Comparison of ENCODE assay signal across 25 cellular contexts in genomic region chr20:63032026-63032800, GRCh38. TPM values are rescaled to one million over a fixed set of nuclear protein-coding genes. Genes with fewer than 3 reads are reported as not detected.
DNase-seq lines count a peak whose midpoint lies in the region; ATAC-seq and TF ChIP-seq lines count a peak whose summit lies in the region.
"Had no signal": no experiment of that assay in that cellular context is flagged by ENCODE, and none has a peak within 500 bp of the region (broad histone marks: within the 10 kb centered on the region; RNA-seq: fewer than 3 reads in every experiment).

No MANE protein-coding gene starts in this region.

- H3K4me1 Mint-ChIP-seq in WTC11, result peaks cover 49% of the 10 kb centered on the region
- peaks cover 7 to 30% (median 10%) of the 10 kb centered on the region in 7 donors for H3K4me1 Mint-ChIP-seq in naive thymus-derived CD4-positive, alpha-beta T cell

- peak overlapping the region; percentile 91 for H3K27ac Mint-ChIP-seq in WTC11
- H3K27ac Mint-ChIP-seq in naive thymus-derived CD4-positive, alpha-beta T cell, result peak overlapping the region in 2 of 9 donors; percentile 20 to 24
- H3K27ac Mint-ChIP-seq: activated CD4-positive, alpha-beta memory T cell treated with anti-CD3 and anti-CD28 coated beads, Interleukin-2, amount 10 ng/mL, durations not matched to agents 7 days and 5 days; activated naive CD4-positive, alpha-beta T cell treated with anti-CD3 and anti-CD28 coated beads, Interleukin-2, amount 50 U/mL, for 72 hours; CD4-positive, CD25-positive, alpha-beta regulatory T cell had no signal

- ATAC-seq in Right ventricle myocardium inferior (no peak), WTC11 (no peak), HG03571 (IDR thresholded peaks at IDR 0.05; ENCODE audit: unreplicated experiment) (no peak)
- no peak for ATAC-seq in naive thymus-derived CD4-positive, alpha-beta T cell
- ATAC-seq: body of pancreas, psoas muscle had no signal

- no peaks in the 10 kb centered on the region for H3K36me3 Mint-ChIP-seq in WTC11
- H3K36me3 Mint-ChIP-seq in naive thymus-derived CD4-positive, alpha-beta T cell, result no peaks in the 10 kb centered on the region
- H3K36me3 Mint-ChIP-seq: activated naive CD4-positive, alpha-beta T cell treated with anti-CD3 and anti-CD28 coated beads, Interleukin-2, amount 50 U/mL, for 72 hours; CD4-positive, CD25-positive, alpha-beta regulatory T cell had no signal

- H3K27me3 ChIP-seq in naive thymus-derived CD4-positive, alpha-beta T cell (ENCODE audit: control insufficient read depth in 2 of 2, insufficient read depth in 2 of 2, low read length in 2 of 2), result peaks cover 0 to 3% of the 10 kb centered on the region in 2 donors
- H3K27me3 ChIP-seq in uterus, result peaks cover 3 to 6% of the 10 kb centered on the region in 2 donors

- CTCF ChIA-PET in WTC11 (lab: Charles Lee), result interaction anchor here (0.8 to 2.5 kb wide), 11 partner anchors 17 to 277 kb away, joined by 3 to 15 read pairs (median 4); no protein-coding TSS in a partner anchor
- CTCF ChIA-PET in naive thymus-derived CD4-positive, alpha-beta T cell (lab: Charles Lee), result no interaction called here

- H3K27ac ChIP-seq in naive thymus-derived CD4-positive, alpha-beta T cell (ENCODE audit: low read depth, low read length), result no peak overlapping the region
- H3K27ac ChIP-seq in uterus, result no peak overlapping the region
- H3K27ac ChIP-seq: body of pancreas, psoas muscle, RWPE1 had no signal

- TF ChIP-seq CTCF in WTC11 (IDR thresholded peaks at IDR 0.05) (no peak), uterus (IDR thresholded peaks at IDR 0.05) (no peak)

- H3K4me3 ChIP-seq in naive thymus-derived CD4-positive, alpha-beta T cell (ENCODE audit: low read length), result no peak overlapping the region
- no peak overlapping the region for H3K4me3 ChIP-seq in uterus
- H3K4me3 ChIP-seq: body of pancreas, psoas muscle had no signal

- no peaks in the 10 kb centered on the region for H3K9me3 Mint-ChIP-seq in WTC11
- no peaks in the 10 kb centered on the region for H3K9me3 Mint-ChIP-seq in naive thymus-derived CD4-positive, alpha-beta T cell
- H3K9me3 Mint-ChIP-seq: activated CD4-positive, alpha-beta memory T cell treated with anti-CD3 and anti-CD28 coated beads, Interleukin-2, amount 10 ng/mL, durations not matched to agents 7 days and 5 days; activated naive CD4-positive, alpha-beta T cell treated with anti-CD3 and anti-CD28 coated beads, Interleukin-2, amount 50 U/mL, for 72 hours had no signal

- H3K36me3 ChIP-seq in naive thymus-derived CD4-positive, alpha-beta T cell (ENCODE audit: control insufficient read depth in 2 of 3, insufficient read depth in 3 of 3, low read length in 3 of 3), result no peaks in the 10 kb centered on the region
- no peaks in the 10 kb centered on the region for H3K36me3 ChIP-seq in uterus

- peaks cover 6% of the 10 kb centered on the region for H3K27me3 Mint-ChIP-seq in WTC11 (ENCODE audit: low read depth)
- H3K27me3 Mint-ChIP-seq in naive thymus-derived CD4-positive, alpha-beta T cell, result peaks cover 4 to 21% (median 11%) of the 10 kb centered on the region in 5 donors

- no peaks in the 10 kb centered on the region for H3K9me3 ChIP-seq in naive thymus-derived CD4-positive, alpha-beta T cell (ENCODE audit: control insufficient read depth in 2 of 3, low read length in 3 of 3)
- no peaks in the 10 kb centered on the region for H3K9me3 ChIP-seq in uterus
- H3K9me3 ChIP-seq: body of pancreas, psoas muscle had no signal

- peak overlapping the region; percentile 49; the same call in 1 of the 2 replicates for H3K4me3 Mint-ChIP-seq in WTC11
- peak overlapping the region in 8 of 10 donors; percentile 76 to 87 (median 84) for H3K4me3 Mint-ChIP-seq in naive thymus-derived CD4-positive, alpha-beta T cell
- H3K4me3 Mint-ChIP-seq: activated CD4-positive, alpha-beta memory T cell treated with anti-CD3 and anti-CD28 coated beads, Interleukin-2, amount 10 ng/mL, durations not matched to agents 7 days and 5 days had no signal

- POLR2A ChIA-PET in WTC11 (lab: Charles Lee), result no interaction called here
- POLR2A ChIA-PET in naive thymus-derived CD4-positive, alpha-beta T cell (lab: Charles Lee), result interaction anchor here (1.2 kb wide), 1 partner anchor 78 kb away, joined by 4 read pairs; no protein-coding TSS in a partner anchor

- intact Hi-C loops in cardiac septum (cut with DNase I) (no loop called here), Right ventricle myocardium inferior (cut with DNase I) (no loop called here), uterus (cut with DNase I; ENCODE audit: low total_unique reads) (no loop called here)
- intact Hi-C loops in naive thymus-derived CD4-positive, alpha-beta T cell (cut with micrococcal nuclease), result no loop called here

- DNase-seq in cardiac septum (ENCODE audit: low spot score) (peak; percentile 53), Right ventricle myocardium inferior (ENCODE audit: missing footprints) (no peak), WTC11 (ENCODE audit: low spot score) (peak; percentile 10), uterus (no peak), putamen (ENCODE audit: low spot score) (no peak), NOMO-1 treated with DMSO at 0.1 percent for 48 hours (lab: John Stamatoyannopoulos, UW; ENCODE audit: unreplicated experiment) (no peak)
- no peak for DNase-seq in naive thymus-derived CD4-positive, alpha-beta T cell
- DNase-seq: ACHN; activated CD4-positive, alpha-beta memory T cell treated with anti-CD3 and anti-CD28 coated beads, Interleukin-2, amount 10 ng/mL, durations not matched to agents 7 days and 5 days; body of pancreas; CD4-positive, CD25-positive, alpha-beta regulatory T cell; cortex of kidney; KG1; mammary epithelial cell; NCI-H1048; NCI-H2081; stimulated activated CD4-positive, alpha-beta T cell treated with anti-CD3 and anti-CD28 coated beads, Interleukin-4, amount 100 ng/mL, for 4 hours; SW 1271 had no signal

- H3K4me1 ChIP-seq in naive thymus-derived CD4-positive, alpha-beta T cell (ENCODE audit: control insufficient read depth in 2 of 2, insufficient read depth in 2 of 2, low read length in 2 of 2), result no peaks in the 10 kb centered on the region
- H3K4me1 ChIP-seq in uterus, result no peaks in the 10 kb centered on the region
- H3K4me1 ChIP-seq: psoas muscle had no signal

- no peak for TF ChIP-seq POLR2A in uterus (IDR thresholded peaks at IDR 0.05)

TF ChIP-seq in WTC11, 78 proteins besides CTCF, POLR2A, EP300 and RAD21:
- TF ChIP-seq SMAD4 (CRISPR knock-in tag; IDR thresholded peaks at IDR 0.05) (no peak), ZNF232 (CRISPR knock-in tag; IDR thresholded peaks at IDR 0.05) (no peak), USF1 (CRISPR knock-in tag; IDR thresholded peaks at IDR 0.05) (no peak), ZNF532 (CRISPR knock-in tag; IDR thresholded peaks at IDR 0.05; ENCODE audit: borderline replicate concordance) (no peak), MYBL2 (CRISPR knock-in tag; IDR thresholded peaks at IDR 0.05) (no peak), ZBTB21 (CRISPR knock-in tag; IDR thresholded peaks at IDR 0.05; ENCODE audit: borderline replicate concordance) (no peak), MLX (CRISPR knock-in tag; IDR thresholded peaks at IDR 0.05) (no peak)

RNA-seq across cellular contexts. Expression of gene BHLHE23, which starts 25.4 kb away (rescaled TPM):
- not detected for total RNA-seq in cardiac septum
- total RNA-seq in Right ventricle myocardium inferior, result not detected
- 0.57 to 1.3 TPM (median 0.66 TPM) in 3 replicates for total RNA-seq in WTC11 (2021)
- not detected for total RNA-seq in naive thymus-derived CD4-positive, alpha-beta T cell
- polyA plus RNA-seq in naive thymus-derived CD4-positive, alpha-beta T cell, result not detected
- total RNA-seq in uterus, result not detected
- total RNA-seq: activated CD4-positive, alpha-beta memory T cell treated with anti-CD3 and anti-CD28 coated beads, Interleukin-2, amount 10 ng/mL, durations not matched to agents 7 days and 5 days; activated naive CD4-positive, alpha-beta T cell treated with anti-CD3 and anti-CD28 coated beads, Interleukin-2, amount 50 U/mL, for 72 hours; body of pancreas; CD4-positive, CD25-positive, alpha-beta regulatory T cell; endothelial cell of umbilical vein; mammary epithelial cell; NCI-H460; psoas muscle had no signal
- polyA plus RNA-seq: CD4-positive, CD25-positive, alpha-beta regulatory T cell; endothelial cell of umbilical vein; mammary epithelial cell; neural cell; psoas muscle had no signal

Comparison
In these comparisons a context has a peak if more than half of its experiments do, and no peak if none do; other contexts are left out.
1. DNase-seq: peak in cardiac septum (single experiment) and WTC11 (single experiment); none in Right ventricle myocardium inferior (single experiment), naive thymus-derived CD4-positive, alpha-beta T cell (0 of 9), uterus (0 of 2), putamen (single experiment) and NOMO-1 treated with DMSO at 0.1 percent for 48 hours (single experiment).